Comparison of ENCODE assay signal across 8 cellular contexts in genomic region chr14:65100905-65101541, GRCh38. TPM values are rescaled to one million over a fixed set of nuclear protein-coding genes. Genes with fewer than 3 reads are reported as not detected.
DNase-seq lines count a peak whose midpoint lies in the region; ATAC-seq and TF ChIP-seq lines count a peak whose summit lies in the region.

No MANE protein-coding gene starts in this region.

- no peaks in the 10 kb centered on the region for H3K27me3 ChIP-seq in testis

- no peaks in the 10 kb centered on the region for H3K9me3 Mint-ChIP-seq in activated CD4-positive, alpha-beta T cell treated with anti-CD3 and anti-CD28 coated beads, Interleukin-2, amount 10 ng/mL, durations not matched to agents 7 days and 5 days
- H3K9me3 Mint-ChIP-seq in activated naive CD8-positive, alpha-beta T cell (ENCODE audit: low read depth), result no peaks in the 10 kb centered on the region

- no peak for TF ChIP-seq POLR2A in testis (IDR thresholded peaks at IDR 0.05)

- H3K36me3 Mint-ChIP-seq in activated CD4-positive, alpha-beta T cell treated with anti-CD3 and anti-CD28 coated beads, Interleukin-2, amount 10 ng/mL, durations not matched to agents 7 days and 5 days (ENCODE audit: low read depth), result peaks cover 43% of the 10 kb centered on the region
- H3K36me3 Mint-ChIP-seq in activated naive CD8-positive, alpha-beta T cell, result peaks cover 5% of the 10 kb centered on the region

- no peaks in the 10 kb centered on the region for H3K36me3 ChIP-seq in testis (ENCODE audit: low read depth, missing control alignments)

- WGBS in testis, 2 donors, result 15 to 26% methylated on average over 6 of the region's 6 CpGs

- no peak for TF ChIP-seq CTCF in testis (IDR thresholded peaks at IDR 0.05)

- peaks cover 18% of the 10 kb centered on the region for H3K4me1 ChIP-seq in testis

- CTCF ChIA-PET in activated CD4-positive, alpha-beta T cell treated with anti-CD3 and anti-CD28 coated beads, Interleukin-2, amount 10 ng/mL, durations not matched to agents 7 days and 5 days (lab: Charles Lee), result interaction anchor here (0.6 kb wide), 1 partner anchor 1225 kb away, joined by 5 read pairs; no protein-coding TSS in a partner anchor

- ATAC-seq in GM21528 (IDR thresholded peaks at IDR 0.05; ENCODE audit: low FRiP score, unreplicated experiment) (no peak), left colon (no peak)

- intact Hi-C loops in testis (cut with DNase I; ENCODE audit: low total_unique reads) (no loop called here), left colon (cut with DNase I, micrococcal nuclease) (no loop called here)

- POLR2A ChIA-PET in activated CD4-positive, alpha-beta T cell treated with anti-CD3 and anti-CD28 coated beads, Interleukin-2, amount 10 ng/mL, durations not matched to agents 7 days and 5 days (lab: Charles Lee), result no interaction called here

- peaks cover 7% of the 10 kb centered on the region for H3K27me3 Mint-ChIP-seq in activated CD4-positive, alpha-beta T cell treated with anti-CD3 and anti-CD28 coated beads, Interleukin-2, amount 10 ng/mL, durations not matched to agents 7 days and 5 days
- no peaks in the 10 kb centered on the region for H3K27me3 Mint-ChIP-seq in activated naive CD8-positive, alpha-beta T cell

- peak overlapping the region; percentile 91 for H3K27ac Mint-ChIP-seq in activated CD4-positive, alpha-beta T cell treated with anti-CD3 and anti-CD28 coated beads, Interleukin-2, amount 10 ng/mL, durations not matched to agents 7 days and 5 days
- H3K27ac Mint-ChIP-seq in activated naive CD8-positive, alpha-beta T cell, result peak overlapping the region; percentile 89

- H3K4me3 ChIP-seq in testis, result peak overlapping the region; percentile 85 to 96

- H3K4me1 Mint-ChIP-seq in activated CD4-positive, alpha-beta T cell treated with anti-CD3 and anti-CD28 coated beads, Interleukin-2, amount 10 ng/mL, durations not matched to agents 7 days and 5 days, result peaks cover 54% of the 10 kb centered on the region
- peaks cover 52% of the 10 kb centered on the region for H3K4me1 Mint-ChIP-seq in activated naive CD8-positive, alpha-beta T cell (ENCODE audit: low read depth)

- peak overlapping the region; percentile 80 for H3K4me3 Mint-ChIP-seq in activated CD4-positive, alpha-beta T cell treated with anti-CD3 and anti-CD28 coated beads, Interleukin-2, amount 10 ng/mL, durations not matched to agents 7 days and 5 days
- H3K4me3 Mint-ChIP-seq in activated naive CD8-positive, alpha-beta T cell, result peak overlapping the region; percentile 95

- H3K27ac ChIP-seq in testis, result peak overlapping the region in 1 of 2 donors; percentile 85

- DNase-seq in activated CD4-positive, alpha-beta T cell treated with anti-CD3 and anti-CD28 coated beads, Interleukin-2, amount 10 ng/mL, durations not matched to agents 7 days and 5 days, result peak; percentile 27
- no peak for DNase-seq in activated CD4-positive, alpha-beta T cell treated with anti-CD3 and anti-CD28 coated beads, Interleukin-2, amount 50 U/mL, for 1 hour
- peak; percentile 10 for DNase-seq in iris pigment epithelial cell (ENCODE audit: low read depth)
- DNase-seq in testis, result no peak
- DNase-seq in GM19240 (ENCODE audit: insufficient read length, low spot score), result no peak
- DNase-seq in left colon, result no peak

- H3K9me3 ChIP-seq in testis, result no peaks in the 10 kb centered on the region

RNA-seq across cellular contexts. Expression of gene MAX, which starts 1.3 kb away (rescaled TPM):
- total RNA-seq in activated CD4-positive, alpha-beta T cell treated with anti-CD3 and anti-CD28 coated beads, Interleukin-2, amount 10 ng/mL, durations not matched to agents 7 days and 5 days, result 100 to 1,000 TPM; 158 to 203 TPM
- 10 to 100 TPM; 53.1 to 56.4 TPM for total RNA-seq in testis
- polyA plus RNA-seq in testis (ENCODE audit: insufficient read depth, low read depth, low replicate concordance), result 56.7 TPM
- total RNA-seq in left colon, result 100 to 1,000 TPM in 1 of 2 donors, 10 to 100 TPM in 1; 95.5 to 137 TPM

Comparison
In these comparisons a context has a peak if more than half of its experiments do, and no peak if none do; other contexts are left out.
1. DNase-seq: peak in activated CD4-positive, alpha-beta T cell treated with anti-CD3 and anti-CD28 coated beads, Interleukin-2, amount 10 ng/mL, durations not matched to agents 7 days and 5 days (single experiment) and iris pigment epithelial cell (single experiment); none in activated CD4-positive, alpha-beta T cell treated with anti-CD3 and anti-CD28 coated beads, Interleukin-2, amount 50 U/mL, for 1 hour (single experiment), testis (single experiment), GM19240 (single experiment) and left colon (0 of 2).